9 cellular contexts compared by ENCODE assay signal in the genomic region with DNA sequence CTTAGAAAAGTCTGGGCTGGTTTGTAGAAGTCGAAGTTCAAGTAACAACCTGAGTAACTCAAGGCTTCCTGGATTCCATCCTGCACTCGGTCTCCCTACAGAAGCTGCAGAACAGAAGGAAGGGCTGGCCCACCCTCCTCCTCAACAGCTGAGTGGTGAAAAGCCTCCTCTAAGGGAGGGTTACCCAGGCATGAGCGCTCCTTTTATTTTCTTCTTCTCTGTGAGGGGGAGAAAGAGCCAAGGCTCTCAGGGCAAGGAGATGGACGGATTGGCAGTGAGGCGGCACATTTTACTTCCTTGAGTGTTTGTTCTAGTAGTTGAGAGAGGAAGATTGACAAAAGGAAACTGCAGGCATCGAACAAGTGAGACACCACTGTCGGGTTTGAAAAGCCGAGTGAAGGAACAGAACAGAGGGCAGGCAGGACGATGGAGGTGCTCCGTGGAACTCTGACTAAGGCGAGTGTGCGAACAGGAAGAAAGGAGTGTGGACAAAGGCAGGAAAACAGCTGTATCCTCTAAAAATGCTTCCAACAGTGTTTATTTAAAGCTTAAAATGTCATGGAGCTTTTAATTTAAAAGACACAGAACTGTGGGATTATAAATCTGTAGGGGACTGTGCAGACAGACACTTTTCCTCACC. TPM values are rescaled to one million over a fixed set of nuclear protein-coding genes. Genes with fewer than 3 reads are reported as not detected.
DNase-seq lines count a peak whose midpoint lies in the region; ATAC-seq and TF ChIP-seq lines count a peak whose summit lies in the region.
"Had no signal": no experiment of that assay in that cellular context is flagged by ENCODE, and none has a peak within 500 bp of the region (broad histone marks: within the 10 kb centered on the region; RNA-seq: fewer than 3 reads in every experiment).

No MANE protein-coding gene starts in this region.

- H4K5ac ChIP-seq in IMR-90 (ENCODE audit: low read depth, low read length) = no peak overlapping the region

- H4K91ac ChIP-seq in IMR-90 (ENCODE audit: insufficient read depth, low read depth, low read length) = no peak overlapping the region

- H2BK20ac ChIP-seq in IMR-90 (ENCODE audit: low read depth, low read length) = 0 out of 2 replicates have a peak overlapping the region, but pooled peaks have one; percentile 13

- no peaks in the 10 kb centered on the region for H3K9me3 Mint-ChIP-seq in naive thymus-derived CD4-positive, alpha-beta T cell

- H2AK9ac ChIP-seq in IMR-90 (replicated peaks; ENCODE audit: low read depth, low read length, poor library complexity) = no peak overlapping the region

- H3K79me1 ChIP-seq in IMR-90 (ENCODE audit: low read depth in 1 of 2, low read length in 2 of 2) = peaks cover 21 to 28% of the 10 kb centered on the region in 2 experiments; a peak in 2 of 4 replicates

- H3K4me3 ChIP-seq in AG10803 (ENCODE audit: low read length) (peak overlapping the region; percentile 15; the same call in 1 of the 2 replicates), IMR-90 (ENCODE audit: insufficient read depth, low read depth, low read length) (no peak overlapping the region)
- no peak overlapping the region for H3K4me3 ChIP-seq in naive thymus-derived CD4-positive, alpha-beta T cell (ENCODE audit: low read length)

- H2BK15ac ChIP-seq in IMR-90 (ENCODE audit: low read depth, low read length) = no peak overlapping the region

- peak; percentile 64 for ATAC-seq in IMR-90 (ENCODE audit: low read depth)
- no peak for ATAC-seq in naive thymus-derived CD4-positive, alpha-beta T cell

- 71% methylated on average over 4 of the region's 12 CpGs; no CpG with 5 or more reads in 1 of the 2 experiments for WGBS in IMR-90 (ENCODE audit: extremely low coverage in 2 of 2, insufficient read length in 1 of 2), 2 experiments

- H3K27me3 Mint-ChIP-seq in naive thymus-derived CD4-positive, alpha-beta T cell = no peaks in the 10 kb centered on the region

- no peak overlapping the region for H2AK5ac ChIP-seq in IMR-90 (ENCODE audit: low read depth, low read length)

- H3K4me2 ChIP-seq in IMR-90 (ENCODE audit: low read depth, low read length) = peak overlapping the region; percentile 63

- BruUV-seq in IMR-90 (replicated peaks; lab: Mats Ljungman, UMichigan) = no TSS peak

- no peak overlapping the region for H2BK120ac ChIP-seq in IMR-90 (ENCODE audit: low read depth, low read length)

- peaks cover 4% of the 10 kb centered on the region; the same call in 1 of the 2 replicates for H3K36me3 ChIP-seq in IMR-90 (ENCODE audit: control insufficient read depth, insufficient read depth, low read length)
- no peaks in the 10 kb centered on the region for H3K36me3 ChIP-seq in naive thymus-derived CD4-positive, alpha-beta T cell (ENCODE audit: control insufficient read depth in 2 of 3, insufficient read depth in 3 of 3, low read length in 3 of 3)

- H3K27ac ChIP-seq in IMR-90 (ENCODE audit: insufficient read depth, low read length) = no peak overlapping the region
- H3K27ac ChIP-seq in naive thymus-derived CD4-positive, alpha-beta T cell (ENCODE audit: low read depth, low read length) = peak overlapping the region; percentile 29

- no peak overlapping the region for H2BK5ac ChIP-seq in IMR-90 (ENCODE audit: low read depth, low read length, poor library complexity, severe bottlenecking)

- peaks cover 14 to 49% (median 23%) of the 10 kb centered on the region in 7 donors for H3K4me1 Mint-ChIP-seq in naive thymus-derived CD4-positive, alpha-beta T cell

- TF ChIP-seq POLR2A in IMR-90 (IDR thresholded peaks at IDR 0.05; ENCODE audit: low read depth, low read length) = no peak

- H3K9me1 ChIP-seq in IMR-90 (ENCODE audit: insufficient read depth, low read length) = peaks cover 2% of the 10 kb centered on the region; the same call in 1 of the 2 replicates

- dilution Hi-C loops in IMR-90 (cut with HindIII; ENCODE audit: low sequenced_read_pairs, unreplicated experiment) = no loop called here

- H3K27me3 ChIP-seq in IMR-90 (ENCODE audit: control insufficient read depth, insufficient read depth, low read length) = no peaks in the 10 kb centered on the region
- no peaks in the 10 kb centered on the region for H3K27me3 ChIP-seq in naive thymus-derived CD4-positive, alpha-beta T cell (ENCODE audit: control insufficient read depth in 2 of 2, insufficient read depth in 2 of 2, low read length in 2 of 2)

- H3K23ac ChIP-seq in IMR-90 (ENCODE audit: low read depth, low read length) = no peak overlapping the region

- H2AFZ ChIP-seq in IMR-90 (replicated peaks; ENCODE audit: low read length, poor library complexity) = no peak overlapping the region

- TF ChIP-seq CTCF in AG10803 (conservative IDR thresholded peaks at IDR 0.05; ENCODE audit: low read length) (no peak), IMR-90 (conservative IDR thresholded peaks at IDR 0.05; ENCODE audit: low read depth, low read length) (no peak)

- peak overlapping the region in 8 of 9 donors; percentile 32 to 88 (median 73) for H3K27ac Mint-ChIP-seq in naive thymus-derived CD4-positive, alpha-beta T cell

- POLR2A ChIA-PET in IMR-90 (lab: Charles Lee; ENCODE audit: unreplicated experiment) = no interaction called here
- POLR2A ChIA-PET in naive thymus-derived CD4-positive, alpha-beta T cell (lab: Charles Lee) = interaction anchor here (0.5 kb wide), 1 partner anchor 115 kb away, joined by 3 read pairs; no protein-coding TSS in a partner anchor

- peak overlapping the region; percentile 51 to 87 (median 70) for H3K4me3 Mint-ChIP-seq in naive thymus-derived CD4-positive, alpha-beta T cell

- H4K8ac ChIP-seq in IMR-90 (ENCODE audit: low read depth in 2 of 2, low read length in 2 of 2) = no peak overlapping the region; a peak in 1 of 4 replicates

- peaks cover 0 to 36% (median 22%) of the 10 kb centered on the region in 5 donors for H3K36me3 Mint-ChIP-seq in naive thymus-derived CD4-positive, alpha-beta T cell

- H3K18ac ChIP-seq in IMR-90 (ENCODE audit: low read depth, low read length) = no peak overlapping the region

- DNase-seq in AG10803 (ENCODE audit: low read depth) = no peak
- DNase-seq in IMR-90 = no peak
- DNase-seq in dermis blood vessel endothelial cell = peak; percentile 59
- peak in 1 of 9 donors; percentile 18 for DNase-seq in naive thymus-derived CD4-positive, alpha-beta T cell
- DNase-seq in SIG-M5 (lab: John Stamatoyannopoulos, UW) = no peak
- no peak for DNase-seq in GM19240 (ENCODE audit: insufficient read length, low spot score)
- DNase-seq in posterior vena cava (ENCODE audit: low spot score) = no peak
- DNase-seq in GF-D8 (lab: John Stamatoyannopoulos, UW) = no peak
- DNase-seq: activated T-cell treated with anti-CD3 and anti-CD28 coated beads for 4 hours had no signal

- TF ChIP-seq RAD21 in IMR-90 (IDR thresholded peaks at IDR 0.05; ENCODE audit: low read length) = no peak

- in situ Hi-C loops in IMR-90 (cut with MboI; ENCODE audit: low sequenced_read_pairs) = no loop called here

- no peaks in the 10 kb centered on the region for H3K9me3 ChIP-seq in IMR-90 (ENCODE audit: control insufficient read depth, insufficient read depth, low read length)
- H3K9me3 ChIP-seq in naive thymus-derived CD4-positive, alpha-beta T cell (ENCODE audit: control insufficient read depth in 2 of 3, low read length in 3 of 3) = no peaks in the 10 kb centered on the region

- H4K20me1 ChIP-seq in IMR-90 (ENCODE audit: insufficient read depth, low read length) = no peaks in the 10 kb centered on the region

- no peak overlapping the region for H3K14ac ChIP-seq in IMR-90 (replicated peaks; ENCODE audit: low read depth, low read length)

- intact Hi-C loops in IMR-90 (cut with micrococcal nuclease) (no loop called here), posterior vena cava (cut with DNase I) (no loop called here)
- intact Hi-C loops in naive thymus-derived CD4-positive, alpha-beta T cell (cut with micrococcal nuclease) = no loop called here

- peak overlapping the region; percentile 46; the same call in 1 of the 2 replicates for H3K9ac ChIP-seq in IMR-90 (ENCODE audit: low read depth, low read length)

- H3K56ac ChIP-seq in IMR-90 (ENCODE audit: extremely low read depth, insufficient read depth, low read length) = no peak overlapping the region

- peaks cover 5% of the 10 kb centered on the region; the same call in 1 of the 2 replicates for H3K4me1 ChIP-seq in IMR-90 (ENCODE audit: control insufficient read depth, insufficient read depth, low read length)
- H3K4me1 ChIP-seq in naive thymus-derived CD4-positive, alpha-beta T cell (ENCODE audit: control insufficient read depth in 2 of 2, insufficient read depth in 2 of 2, low read length in 2 of 2) = no peaks in the 10 kb centered on the region

- no peak overlapping the region; the same call in 1 of the 2 replicates for H3K4ac ChIP-seq in IMR-90 (ENCODE audit: low read depth, low read length)

- CTCF ChIA-PET in IMR-90 (lab: Yijun Ruan, JAX) = interaction anchor here (1.2 kb wide), 1 partner anchor 18 kb away, joined by 3 read pairs; no protein-coding TSS in a partner anchor
- CTCF ChIA-PET in naive thymus-derived CD4-positive, alpha-beta T cell (lab: Charles Lee) = no interaction called here

TF ChIP-seq in IMR-90, 13 proteins besides CTCF, POLR2A, EP300 and RAD21 (continues in another document):
- no peak for TF ChIP-seq RFX5 (IDR thresholded peaks at IDR 0.05; ENCODE audit: low read depth, low read length)
- TF ChIP-seq, protein P1, sequence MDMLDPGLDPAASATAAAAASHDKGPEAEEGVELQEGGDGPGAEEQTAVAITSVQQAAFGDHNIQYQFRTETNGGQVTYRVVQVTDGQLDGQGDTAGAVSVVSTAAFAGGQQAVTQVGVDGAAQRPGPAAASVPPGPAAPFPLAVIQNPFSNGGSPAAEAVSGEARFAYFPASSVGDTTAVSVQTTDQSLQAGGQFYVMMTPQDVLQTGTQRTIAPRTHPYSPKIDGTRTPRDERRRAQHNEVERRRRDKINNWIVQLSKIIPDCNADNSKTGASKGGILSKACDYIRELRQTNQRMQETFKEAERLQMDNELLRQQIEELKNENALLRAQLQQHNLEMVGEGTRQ (IDR thresholded peaks at IDR 0.05; ENCODE audit: low read depth, low read length) = no peak

RNA-seq across cellular contexts. Expression of a gene that starts 38.4 kb away (rescaled TPM):
- total RNA-seq in IMR-90 (2012; rRNA removed) = 3.4 and 3.6 TPM in 2 replicates
- 2.4 and 2.6 TPM in 2 replicates for polyA plus RNA-seq in IMR-90 (2012; rRNA removed)
- polyA plus RNA-seq in IMR-90 (2012; cell fraction: cytosol; rRNA removed) = 0.96 and 1.2 TPM in 2 replicates
- polyA plus RNA-seq in IMR-90 (2012; cell fraction: nucleus; rRNA removed; ENCODE audit: low replicate concordance) = 0.35 and 1.4 TPM in 2 replicates
- 3.1 and 6.1 TPM in 2 replicates for total RNA-seq in dermis blood vessel endothelial cell
- total RNA-seq in naive thymus-derived CD4-positive, alpha-beta T cell = 1 to 10 TPM in 2 of 5 experiments, under 1 TPM in 3; 0.51 to 2.3 (median 0.93) TPM
- polyA plus RNA-seq in naive thymus-derived CD4-positive, alpha-beta T cell = under 1 TPM; 0.21 to 0.53 TPM
- total RNA-seq in posterior vena cava = 10 to 100 TPM; 13.7 to 16.1 TPM

RNA-seq across cellular contexts. Expression of a gene that starts 38.8 kb away (rescaled TPM):
- total RNA-seq in IMR-90 (2012; rRNA removed) (22.2 and 25.0 TPM in 2 replicates), dermis blood vessel endothelial cell (11.4 and 17.2 TPM in 2 replicates), posterior vena cava (10 to 100 TPM; 11.8 to 13.1 TPM)
- polyA plus RNA-seq in IMR-90 (2012; rRNA removed) = 28.6 and 29.4 TPM in 2 replicates
- 19.5 and 44.1 TPM in 2 replicates for polyA plus RNA-seq in IMR-90 (2012; cell fraction: cytosol; rRNA removed)
- 9.6 and 13.2 TPM in 2 replicates for polyA plus RNA-seq in IMR-90 (2012; cell fraction: nucleus; rRNA removed; ENCODE audit: low replicate concordance)
- 10 to 100 TPM in 3 of 5 experiments, 1 to 10 TPM in 2; 6.2 to 12.9 (median 10.5) TPM for total RNA-seq in naive thymus-derived CD4-positive, alpha-beta T cell
- polyA plus RNA-seq in naive thymus-derived CD4-positive, alpha-beta T cell = 10 to 100 TPM in 1 of 2 donors, 1 to 10 TPM in 1; 8.1 to 16.5 TPM
